ENCODE assay signal across 11 cellular contexts in genomic region chr7:134777908-134778580, GRCh38. TPM values are rescaled to one million over a fixed set of nuclear protein-coding genes. Genes with fewer than 3 reads are reported as not detected.
DNase-seq lines count a peak whose midpoint lies in the region; ATAC-seq, FAIRE-seq and TF ChIP-seq lines count a peak whose summit lies in the region.
"Had no signal": no experiment of that assay in that cellular context is flagged by ENCODE, and none has a peak within 500 bp of the region (broad histone marks: within the 10 kb centered on the region; RNA-seq: fewer than 3 reads in every experiment).

No MANE protein-coding gene starts in this region.

- intact Hi-C loops in psoas muscle (cut with DNase I) (no loop called here), posterior cingulate gyrus (cut with DNase I) (no loop called here)

- TF ChIP-seq CTCF in astrocyte (IDR thresholded peaks at IDR 0.05; ENCODE audit: insufficient read depth, low read depth, low read length) (no peak), cardiac muscle cell (IDR thresholded peaks at IDR 0.05; ENCODE audit: low read depth, low read length) (no peak), psoas muscle (IDR thresholded peaks at IDR 0.05) (no peak)

- H3K9me3 ChIP-seq in astrocyte (ENCODE audit: insufficient read depth, low read depth, low read length) (no peaks in the 10 kb centered on the region), cardiac muscle cell (ENCODE audit: low read depth) (no peaks in the 10 kb centered on the region), psoas muscle (no peaks in the 10 kb centered on the region), MG63 (no peaks in the 10 kb centered on the region)

- H2AFZ ChIP-seq in astrocyte (ENCODE audit: low read depth, low read length), result no peak overlapping the region

- H3K4me1 Mint-ChIP-seq in astrocyte (ENCODE audit: low read depth, unreplicated experiment), result peaks cover 25% of the 10 kb centered on the region

- H3K27ac Mint-ChIP-seq in astrocyte (ENCODE audit: unreplicated experiment), result no peak overlapping the region
- H3K27ac Mint-ChIP-seq: T-helper 1 cell treated with Interleukin-12 subunit alpha and Interleukin-12 subunit beta and Interleukin-4 antibody, amounts not matched to agents 30 μg/mL and 1 μg/mL, for 36 hours had no signal

- no peak for ATAC-seq in psoas muscle

- DNase-seq in EH (ENCODE audit: low read depth) (peak; percentile 76), astrocyte (ENCODE audit: low read depth) (no peak), cardiac muscle cell (ENCODE audit: low read depth in 1 of 2, low spot score in 1 of 2) (peak in 1 of 2 donors; percentile 78), psoas muscle (no peak), substantia nigra (lab: John Stamatoyannopoulos, UW) (no peak), posterior cingulate gyrus (no peak), NCI-H1436 treated with DMSO at 0.1 percent for 48 hours (lab: John Stamatoyannopoulos, UW) (no peak), MG63 (no peak)
- DNase-seq: AML-193, NCI-H510A had no signal

- peaks cover 6% of the 10 kb centered on the region for H3K36me3 ChIP-seq in astrocyte (ENCODE audit: insufficient read depth, low read length)
- no peaks in the 10 kb centered on the region for H3K36me3 ChIP-seq in cardiac muscle cell
- no peaks in the 10 kb centered on the region for H3K36me3 ChIP-seq in psoas muscle (ENCODE audit: insufficient read depth in 1 of 2, low read depth in 1 of 2)
- peaks cover 5% of the 10 kb centered on the region; the same call in 1 of the 2 replicates for H3K36me3 ChIP-seq in MG63

- peak overlapping the region; percentile 78 for H3K27ac ChIP-seq in astrocyte (ENCODE audit: low read depth, low read length)
- peak overlapping the region; percentile 97 for H3K27ac ChIP-seq in cardiac muscle cell
- H3K27ac ChIP-seq in psoas muscle, result peak overlapping the region; percentile 77
- no peak overlapping the region for H3K27ac ChIP-seq in substantia nigra (ENCODE audit: low read depth, low read length, poor library complexity, severe bottlenecking)

- H3K27me3 Mint-ChIP-seq in astrocyte (ENCODE audit: low read depth, unreplicated experiment), result no peaks in the 10 kb centered on the region

- H3K27me3 ChIP-seq in astrocyte (ENCODE audit: insufficient read depth, low read length) (no peaks in the 10 kb centered on the region), cardiac muscle cell (no peaks in the 10 kb centered on the region), psoas muscle (ENCODE audit: insufficient read depth in 3 of 3, low read length in 2 of 3) (no peaks in the 10 kb centered on the region), MG63 (no peaks in the 10 kb centered on the region)

- peaks cover 26% of the 10 kb centered on the region for H3K36me3 Mint-ChIP-seq in astrocyte (ENCODE audit: low read depth, unreplicated experiment)

- peak overlapping the region; percentile 52 for H3K4me3 Mint-ChIP-seq in astrocyte (ENCODE audit: unreplicated experiment)
- H3K4me3 Mint-ChIP-seq: T-helper 1 cell treated with Interleukin-12 subunit alpha and Interleukin-12 subunit beta and Interleukin-4 antibody, amounts not matched to agents 30 μg/mL and 1 μg/mL, for 36 hours had no signal

- peaks cover 34% of the 10 kb centered on the region for H4K20me1 ChIP-seq in astrocyte (ENCODE audit: insufficient read depth, low read length)

- peaks cover 35% of the 10 kb centered on the region for H3K79me2 ChIP-seq in astrocyte (ENCODE audit: insufficient read depth, low read length)

- WGBS in psoas muscle, 3 donors, result 60 to 72% (median 69%) methylated on average over 2 of the region's 2 CpGs

- H3K4me3 ChIP-seq in astrocyte (ENCODE audit: insufficient read depth, low read depth, low read length), result no peak overlapping the region
- H3K4me3 ChIP-seq in cardiac muscle cell, result no peak overlapping the region
- no peak overlapping the region for H3K4me3 ChIP-seq in psoas muscle
- H3K4me3 ChIP-seq in MG63, result no peak overlapping the region

- FAIRE-seq in astrocyte (lab: Jason Lieb, UNC), result no peak

- H3K9ac ChIP-seq in astrocyte (ENCODE audit: low read length), result peak overlapping the region; percentile 99

- peak overlapping the region; percentile 96 for H3K4me2 ChIP-seq in astrocyte (ENCODE audit: low read length)

- no peaks in the 10 kb centered on the region for H3K9me3 Mint-ChIP-seq in astrocyte (ENCODE audit: unreplicated experiment)
- H3K9me3 Mint-ChIP-seq: T-helper 1 cell treated with Interleukin-12 subunit alpha and Interleukin-12 subunit beta and Interleukin-4 antibody, amounts not matched to agents 30 μg/mL and 1 μg/mL, for 36 hours had no signal

- peaks cover 29% of the 10 kb centered on the region for H3K4me1 ChIP-seq in astrocyte (ENCODE audit: insufficient read depth, low read length)
- H3K4me1 ChIP-seq in cardiac muscle cell (ENCODE audit: low read depth), result peaks cover 17% of the 10 kb centered on the region
- H3K4me1 ChIP-seq in psoas muscle, result no peaks in the 10 kb centered on the region

RNA-seq across cellular contexts. Expression of gene CALD1, which starts 1.4 kb away (rescaled TPM):
- 1,834 and 1,872 TPM in 2 replicates for total RNA-seq in astrocyte
- total RNA-seq in cardiac muscle cell, result 22.6 and 29.3 TPM in 2 replicates
- 73.8 and 135 TPM in 2 replicates for polyA plus RNA-seq in cardiac muscle cell
- 10 to 100 TPM; 25.0 to 59.5 (median 33.3) TPM for total RNA-seq in psoas muscle
- polyA plus RNA-seq in psoas muscle, result 10 to 100 TPM; 16.8 to 24.7 (median 17.9) TPM
- 53.1 and 68.3 TPM in 2 replicates for total RNA-seq in MG63 (2014; rRNA removed; shearing (Covaris generic); ENCODE audit: low replicate concordance)

Comparison
In these comparisons a context has a peak if more than half of its experiments do, and no peak if none do; other contexts are left out.
1. RNA of gene CALD1, which starts 1.4 kb away (total RNA-seq): 1,834 to 1,872 TPM in astrocyte; 53.1 to 68.3 TPM in MG63, 25.0 to 59.5 TPM in psoas muscle and 22.6 to 29.3 TPM in cardiac muscle cell; every median in the first group is over 10 times any median in the second.